Comparison of ENCODE assay signal across 9 cellular contexts in genomic region chr5:89396262-89396975, GRCh38.
DNase-seq lines count a peak whose midpoint lies in the region; ATAC-seq and TF ChIP-seq lines count a peak whose summit lies in the region.
"Had no signal": no experiment of that assay in that cellular context is flagged by ENCODE, and none has a peak within 500 bp of the region (broad histone marks: within the 10 kb centered on the region; RNA-seq: fewer than 3 reads in every experiment).

No MANE protein-coding gene starts in this region.

- peak overlapping the region; percentile 41 for H3K27ac ChIP-seq in PC-9
- peak overlapping the region; percentile 32 for H3K27ac ChIP-seq in layer of hippocampus (ENCODE audit: low read depth, low read length)
- no peak overlapping the region for H3K27ac ChIP-seq in WERI-Rb-1

- intact Hi-C loops in PC-9 (cut with micrococcal nuclease; ENCODE audit: unreplicated experiment), result no loop called here

- CTCF ChIA-PET in PC-9 (lab: Charles Lee), result no interaction called here

- DNase-seq in GM06990 (ENCODE audit: extremely low read depth, insufficient read length), result peak; percentile 20
- no peak for DNase-seq in PC-9
- DNase-seq in superior temporal gyrus (ENCODE audit: extremely low spot score), result no peak
- no peak for DNase-seq in stimulated activated CD4-positive, alpha-beta T cell treated with anti-CD3 and anti-CD28 coated beads, Interleukin-2, amount 100 ng/mL, for 48 hours
- DNase-seq in WERI-Rb-1, result no peak
- DNase-seq in T-helper 2 cell treated with Interferon-gamma antibody and Interleukin-4, amounts not matched to agents 5 μg/mL and 100 μg/mL, for 36 hours (ENCODE audit: low spot score), result no peak

- H3K4me3 ChIP-seq in GM06990 (replicated peaks; ENCODE audit: low read depth, low read length), result peak overlapping the region; percentile 26; the same call in 1 of the 2 replicates
- H3K4me3 ChIP-seq in PC-9, result no peak overlapping the region; the same call in 1 of the 2 replicates
- H3K4me3 ChIP-seq in WERI-Rb-1 (ENCODE audit: low read depth, low read length), result no peak overlapping the region

- H3K4me2 ChIP-seq in PC-9, result peak overlapping the region; percentile 43

- no peaks in the 10 kb centered on the region for H3K9me3 Mint-ChIP-seq in T-helper 2 cell treated with Interferon-gamma antibody and Interleukin-4, amounts not matched to agents 5 μg/mL and 100 μg/mL, for 36 hours

- no peaks in the 10 kb centered on the region for H3K36me3 Mint-ChIP-seq in T-helper 2 cell treated with Interferon-gamma antibody and Interleukin-4, amounts not matched to agents 5 μg/mL and 100 μg/mL, for 36 hours (ENCODE audit: low read depth)
- H3K36me3 Mint-ChIP-seq: activated naive CD8-positive, alpha-beta T cell had no signal

- H2AFZ ChIP-seq in PC-9, result peak overlapping the region; percentile 73

- H3K27me3 ChIP-seq in GM06990 (replicated peaks; ENCODE audit: control insufficient read depth, insufficient read depth, low read length), result no peaks in the 10 kb centered on the region
- no peaks in the 10 kb centered on the region for H3K27me3 ChIP-seq in PC-9 (ENCODE audit: insufficient read depth, low read depth)
- H3K27me3 ChIP-seq in layer of hippocampus (ENCODE audit: control insufficient read depth, insufficient read depth, low read length), result no peaks in the 10 kb centered on the region
- no peaks in the 10 kb centered on the region for H3K27me3 ChIP-seq in WERI-Rb-1 (ENCODE audit: insufficient read depth, low read depth, severe bottlenecking)

- peaks cover 17% of the 10 kb centered on the region for H3K4me1 ChIP-seq in PC-9 (replicated peaks; ENCODE audit: insufficient read depth)

- H3K79me2 ChIP-seq in PC-9 (ENCODE audit: low read depth), result no peaks in the 10 kb centered on the region

- H3K9me2 ChIP-seq in PC-9 (ENCODE audit: insufficient read depth), result no peaks in the 10 kb centered on the region

- H3K4me1 Mint-ChIP-seq in T-helper 2 cell treated with Interferon-gamma antibody and Interleukin-4, amounts not matched to agents 5 μg/mL and 100 μg/mL, for 36 hours (ENCODE audit: low read depth), result peaks cover 11% of the 10 kb centered on the region

- no peaks in the 10 kb centered on the region for H3K27me3 Mint-ChIP-seq in T-helper 2 cell treated with Interferon-gamma antibody and Interleukin-4, amounts not matched to agents 5 μg/mL and 100 μg/mL, for 36 hours (ENCODE audit: low read depth)
- H3K27me3 Mint-ChIP-seq: activated naive CD8-positive, alpha-beta T cell had no signal

- H3K36me3 ChIP-seq in GM06990 (ENCODE audit: control insufficient read depth, insufficient read depth, low read length) (no peaks in the 10 kb centered on the region), PC-9 (ENCODE audit: low read depth) (no peaks in the 10 kb centered on the region), WERI-Rb-1 (no peaks in the 10 kb centered on the region)

- no peak overlapping the region for H3K27ac Mint-ChIP-seq in T-helper 2 cell treated with Interferon-gamma antibody and Interleukin-4, amounts not matched to agents 5 μg/mL and 100 μg/mL, for 36 hours
- H3K27ac Mint-ChIP-seq: activated naive CD8-positive, alpha-beta T cell had no signal

- no peaks in the 10 kb centered on the region for H3K9me3 ChIP-seq in PC-9 (ENCODE audit: insufficient read depth, low read depth)
- no peaks in the 10 kb centered on the region for H3K9me3 ChIP-seq in WERI-Rb-1 (ENCODE audit: severe bottlenecking)

- TF ChIP-seq CTCF in GM06990 (IDR thresholded peaks at IDR 0.05; ENCODE audit: insufficient read depth, low read length, poor library complexity, severe bottlenecking), result no peak
- no peak for TF ChIP-seq CTCF in PC-9 (conservative IDR thresholded peaks at IDR 0.05)
- TF ChIP-seq CTCF in WERI-Rb-1 (IDR thresholded peaks at IDR 0.05; ENCODE audit: low read depth, low read length), result no peak

- peak; percentile 66 for ATAC-seq in HG02678 (IDR thresholded peaks at IDR 0.05; ENCODE audit: unreplicated experiment)

- no peaks in the 10 kb centered on the region for H4K20me1 ChIP-seq in PC-9 (ENCODE audit: insufficient read depth)

- H3F3A ChIP-seq in PC-9 (ENCODE audit: insufficient read depth, low read depth), result no peaks in the 10 kb centered on the region

- no peak overlapping the region for H3K4me3 Mint-ChIP-seq in T-helper 2 cell treated with Interferon-gamma antibody and Interleukin-4, amounts not matched to agents 5 μg/mL and 100 μg/mL, for 36 hours
- H3K4me3 Mint-ChIP-seq: activated naive CD8-positive, alpha-beta T cell had no signal

- POLR2A ChIA-PET in PC-9 (lab: Charles Lee; ENCODE audit: unreplicated experiment), result no interaction called here

- no TSS peak for BruUV-seq in PC-9 (replicated peaks; lab: Mats Ljungman, UMichigan)
